In genomic region chr20:46018611-46019010, GRCh38 we compare ENCODE assay signal across 19 cellular contexts. TPM values are rescaled to one million over a fixed set of nuclear protein-coding genes. Genes with fewer than 3 reads are reported as not detected.
A peak's percentile ranks its signal among the peaks of the same experiment; 100 is the strongest.
DNase-seq lines count a peak whose midpoint lies in the region; ATAC-seq, FAIRE-seq and TF ChIP-seq lines count a peak whose summit lies in the region.
"Had no signal": no experiment of that assay in that cellular context is flagged by ENCODE, and none has a peak within 500 bp of the region (broad histone marks: within the 10 kb centered on the region; RNA-seq: fewer than 3 reads in every experiment).

No MANE protein-coding gene starts in this region.

- DNase-seq in HTR-8/SVneo (ENCODE audit: insufficient read length, low spot score) (no peak), K562 (ENCODE audit: extremely low read depth in 1 of 4, low spot score in 3 of 4) (no peak), SHP77 treated with DMSO at 0.1 percent for 48 hours (lab: John Stamatoyannopoulos, UW) (no peak), cardiac septum (ENCODE audit: low spot score) (no peak), Kasumi-1 (lab: John Stamatoyannopoulos, UW) (no peak)
- DNase-seq: CD4-positive, alpha-beta T cell; CD8-positive, alpha-beta memory T cell; DMS 273 treated with DMSO at 0.1 percent for 48 hours; DND-41; GOT3; HFFc6 had no signal

- no peaks in the 10 kb centered on the region for H3K9me3 ChIP-seq in K562 (replicated peaks; ENCODE audit: control insufficient read depth, insufficient read depth, low read depth, low read length)
- H3K9me3 ChIP-seq in neutrophil = no peaks in the 10 kb centered on the region
- H3K9me3 ChIP-seq: HAP-1 had no signal

- WGBS in K562 (ENCODE audit: insufficient coverage, low coverage, missing lambda C conversion rate) = 16% methylated on average over 6 of the region's 6 CpGs

- in situ Hi-C loops in K562 (cut with MboI) = no loop called here

- no peak overlapping the region for H3K9ac ChIP-seq in K562 (ENCODE audit: insufficient read depth in 1 of 2, low read depth in 2 of 2, low read length in 2 of 2)

- TF ChIP-seq POLR2A in K562 (conservative IDR thresholded peaks at IDR 0.05) = no peak

- intact Hi-C loops in K562 (cut with micrococcal nuclease) = no loop called here
- intact Hi-C loops in cardiac septum (cut with DNase I) = loop anchor here (10.0 kb wide), 1 partner anchor 156 kb away; no protein-coding TSS in a partner anchor

- 0 out of 5 replicates have a peak, but pooled peaks cover 0 to 2% of the 10 kb centered on the region in 2 experiments for H3K27me3 ChIP-seq in K562 (ENCODE audit: control insufficient read depth in 2 of 2, insufficient read depth in 2 of 2, low read length in 2 of 2)
- peaks cover 50% of the 10 kb centered on the region for H3K27me3 ChIP-seq in neutrophil

- H3K4me2 ChIP-seq in K562 (ENCODE audit: insufficient read depth, low read length) = no peak overlapping the region

- ATAC-seq in K562 = no peak

- H3K4me1 ChIP-seq in K562 (replicated peaks in 1 of 2; ENCODE audit: control insufficient read depth in 2 of 2, insufficient read depth in 2 of 2, low read length in 2 of 2) (peaks cover 14 to 32% of the 10 kb centered on the region in 2 experiments), neutrophil (ENCODE audit: control insufficient read depth in 1 of 2, insufficient read depth in 1 of 2, low read depth in 1 of 2, low read length in 1 of 2) (peaks cover 30 to 35% of the 10 kb centered on the region in 2 experiments)

- H3K27ac ChIP-seq in K562 (ENCODE audit: extremely low read depth, low read depth, low read length) (no peak overlapping the region), neutrophil (peak overlapping the region; percentile 54)

- H3K4me3 ChIP-seq in K562 (no peak overlapping the region), neutrophil (ENCODE audit: low read depth in 1 of 2, low read length in 1 of 2) (no peak overlapping the region)
- H3K4me3 ChIP-seq: HAP-1 had no signal

- H3K79me2 ChIP-seq in K562 (ENCODE audit: control insufficient read depth, insufficient read depth, low read length) = no peaks in the 10 kb centered on the region

- H3K9me1 ChIP-seq in K562 (ENCODE audit: control insufficient read depth, insufficient read depth, low read length) = no peaks in the 10 kb centered on the region

- POLR2A ChIA-PET in K562 (lab: Yijun Ruan, JAX) = interaction anchor here (0.5 to 0.6 kb wide), 2 partner anchors 54 to 239 kb away, joined by 3 to 4 read pairs; no protein-coding TSS in a partner anchor

- no peak for TF ChIP-seq CTCF in K562 (IDR thresholded peaks at IDR 0.05 in 2 of 3, conservative IDR thresholded peaks at IDR 0.05 in 1 of 3; ENCODE audit: insufficient read depth in 2 of 3, low read depth in 1 of 3, low read length in 3 of 3)
- no peak for TF ChIP-seq CTCF in neutrophil (IDR thresholded peaks at IDR 0.05)

- no peak for TF ChIP-seq RAD21 in K562 (CRISPR knock-in tag; conservative IDR thresholded peaks at IDR 0.05 in 1 of 2, IDR thresholded peaks at IDR 0.05 in 1 of 2)

- 0 out of 2 replicates have a peak overlapping the region, but pooled peaks have one; percentile 14 for H2AFZ ChIP-seq in K562 (ENCODE audit: low read depth, low read length)

- peak; percentile 42 for FAIRE-seq in HTR-8/SVneo (lab: Jason Lieb, UNC)
- FAIRE-seq in K562 (lab: Jason Lieb, UNC) = no peak
- FAIRE-seq: D721Med, G401.6, GM12892, H54 had no signal

- TF ChIP-seq EP300 in K562 (IDR thresholded peaks at IDR 0.05; ENCODE audit: low read length) = no peak

- BruUV-seq in K562 (replicated peaks; lab: Mats Ljungman, UMichigan) = no TSS peak

- CTCF ChIA-PET in K562 (lab: Yijun Ruan, JAX; ENCODE audit: low intra/inter-chr PET ratio) = interaction anchor here (0.6 kb wide), 1 partner anchor 156 kb away, joined by 3 read pairs; no protein-coding TSS in a partner anchor

- H3K36me3 ChIP-seq in K562 (ENCODE audit: control insufficient read depth, insufficient read depth, low read length) (no peaks in the 10 kb centered on the region), neutrophil (peaks cover 42% of the 10 kb centered on the region)
- H3K36me3 ChIP-seq: HAP-1 had no signal

- H4K20me1 ChIP-seq in K562 (replicated peaks; ENCODE audit: control insufficient read depth, insufficient read depth, low read length) = no peaks in the 10 kb centered on the region

TF ChIP-seq in K562, 482 proteins besides CTCF, POLR2A, EP300 and RAD21 (continues in another document):
- TF ChIP-seq ZNF444 (CRISPR knock-in tag; IDR thresholded peaks at IDR 0.05) = no peak
- no peak for TF ChIP-seq PTRF (tag; IDR thresholded peaks at IDR 0.05)
- TF ChIP-seq FIP1L1 (IDR thresholded peaks at IDR 0.05; ENCODE audit: low read depth, low read length, poor library complexity, severe bottlenecking) = no peak
- no peak for TF ChIP-seq ATF7 (IDR thresholded peaks at IDR 0.05)
- TF ChIP-seq CBFA2T3 (IDR thresholded peaks at IDR 0.05) = no peak
- TF ChIP-seq HINFP (tag; conservative IDR thresholded peaks at IDR 0.05; ENCODE audit: low read depth) = no peak

RNA-seq across cellular contexts. Expression of gene MMP9, which starts 9.9 kb away (rescaled TPM):
- total RNA-seq in K562 (2011; cell fraction: chromatin; rRNA removed; ENCODE audit: low replicate concordance) = not detected in 2 replicates
- total RNA-seq in K562 (2011; cell fraction: nucleolus; rRNA removed) = not detected in 2 replicates
- not detected in 2 replicates for total RNA-seq in K562 (2011; cell fraction: nucleoplasm; rRNA removed)
- total RNA-seq in K562 (2014; rRNA removed) (0.04 TPM in 1 of 2 replicates, not detected in the other), K562 (2014; rRNA removed; fragmentation: Illumina TruSeq; extraction: Trizol) (not detected in 2 replicates), K562 (2015; rRNA removed; fragmentation: Illumina TruSeq; extraction: Trizol) (not detected in 2 replicates), K562 (2021) (not detected in 2 replicates), cardiac septum (2.4 TPM)
- polyA plus RNA-seq in K562 (2011; rRNA removed) (not detected in 2 replicates), K562 (2014; fragmentation: Illumina TruSeq; extraction: Trizol) (not detected in 2 replicates), K562 (2014; fragmentation: Nextera tagmentation; extraction: Ambion mirVana) (not detected), K562 (2014; rRNA removed) (0.07 TPM in 1 of 2 replicates, not detected in the other)
- 0.03 TPM in 1 of 2 replicates, not detected in the other for polyA plus RNA-seq in K562 (2011; cell fraction: cytosol; rRNA removed)
- not detected in 2 replicates for polyA plus RNA-seq in K562 (2011; cell fraction: nucleus; rRNA removed)
- 0.04 TPM in 1 of 2 replicates, not detected in the other for polyA plus RNA-seq in K562 (2012)
- not detected in 2 replicates for polyA minus RNA-seq in K562 (2011; rRNA and poly(A)+ RNA removed)
- not detected in 2 replicates for polyA minus RNA-seq in K562 (2011; cell fraction: cytosol; rRNA and poly(A)+ RNA removed)
- not detected in 2 replicates for polyA minus RNA-seq in K562 (2011; cell fraction: nucleus; rRNA and poly(A)+ RNA removed)
- total RNA-seq: HFFc6 had no signal
- polyA plus RNA-seq: BJ; CD8-positive, alpha-beta memory T cell had no signal

RNA-seq across cellular contexts. Expression of gene SLC12A5, which starts 10.4 kb away (rescaled TPM):
- total RNA-seq in K562 (2011; cell fraction: chromatin; rRNA removed; ENCODE audit: low replicate concordance) = 1.3 and 3.1 TPM in 2 replicates
- 1.4 and 2.2 TPM in 2 replicates for total RNA-seq in K562 (2011; cell fraction: nucleolus; rRNA removed)
- 1.5 and 3.8 TPM in 2 replicates for total RNA-seq in K562 (2011; cell fraction: nucleoplasm; rRNA removed)
- 2.2 and 2.4 TPM in 2 replicates for total RNA-seq in K562 (2014; rRNA removed)
- total RNA-seq in K562 (2014; rRNA removed; fragmentation: Illumina TruSeq; extraction: Trizol) = 0.36 and 1.4 TPM in 2 replicates
- 1.2 and 4.1 TPM in 2 replicates for total RNA-seq in K562 (2015; rRNA removed; fragmentation: Illumina TruSeq; extraction: Trizol)
- 5.3 and 6.2 TPM in 2 replicates for total RNA-seq in K562 (2021)
- polyA plus RNA-seq in K562 (2011; rRNA removed) = 1.8 and 3.0 TPM in 2 replicates
- 3.9 and 11.1 TPM in 2 replicates for polyA plus RNA-seq in K562 (2011; cell fraction: cytosol; rRNA removed)
- polyA plus RNA-seq in K562 (2011; cell fraction: nucleus; rRNA removed) = 3.3 and 4.6 TPM in 2 replicates
- 10.0 and 16.1 TPM in 2 replicates for polyA plus RNA-seq in K562 (2012)
- polyA plus RNA-seq in K562 (2014; fragmentation: Illumina TruSeq; extraction: Trizol) = 6.2 and 6.7 TPM in 2 replicates
- 1 to 10 TPM in 1 of 2 experiments, under 1 TPM in 1; 0.71 to 2.1 TPM for polyA plus RNA-seq in K562 (2014; fragmentation: Nextera tagmentation; extraction: Ambion mirVana)
- polyA plus RNA-seq in K562 (2014; rRNA removed) = 7.5 and 8.5 TPM in 2 replicates
- 0.66 TPM in 1 of 2 replicates, not detected in the other for polyA minus RNA-seq in K562 (2011; rRNA and poly(A)+ RNA removed)
- 3.9 TPM in 1 of 2 replicates, not detected in the other for polyA minus RNA-seq in K562 (2011; cell fraction: cytosol; rRNA and poly(A)+ RNA removed)
- 0.40 and 0.44 TPM in 2 replicates for polyA minus RNA-seq in K562 (2011; cell fraction: nucleus; rRNA and poly(A)+ RNA removed)
- total RNA-seq in cardiac septum = 0.73 TPM
- total RNA-seq: CD8-positive, alpha-beta memory T cell had no signal
- polyA plus RNA-seq: CD14-positive monocyte; CD8-positive, alpha-beta memory T cell had no signal

RNA-seq across cellular contexts. Expression of gene ZNF335, which starts 46.6 kb away (rescaled TPM):
- total RNA-seq in K562 (2011; cell fraction: chromatin; rRNA removed; ENCODE audit: low replicate concordance) = 44.9 and 117 TPM in 2 replicates
- 57.4 and 66.4 TPM in 2 replicates for total RNA-seq in K562 (2011; cell fraction: nucleolus; rRNA removed)
- 50.4 and 55.9 TPM in 2 replicates for total RNA-seq in K562 (2011; cell fraction: nucleoplasm; rRNA removed)
- 11.6 and 14.0 TPM in 2 replicates for total RNA-seq in K562 (2014; rRNA removed)
- total RNA-seq in K562 (2014; rRNA removed; fragmentation: Illumina TruSeq; extraction: Trizol) = 3.3 and 4.3 TPM in 2 replicates
- total RNA-seq in K562 (2015; rRNA removed; fragmentation: Illumina TruSeq; extraction: Trizol) = 7.6 and 7.7 TPM in 2 replicates
- 13.8 and 16.0 TPM in 2 replicates for total RNA-seq in K562 (2021)
- 4.8 and 9.5 TPM in 2 replicates for polyA plus RNA-seq in K562 (2011; rRNA removed)
- polyA plus RNA-seq in K562 (2011; cell fraction: cytosol; rRNA removed) = 5.6 and 9.3 TPM in 2 replicates
- polyA plus RNA-seq in K562 (2011; cell fraction: nucleus; rRNA removed) = 35.4 and 61.3 TPM in 2 replicates
- polyA plus RNA-seq in K562 (2012) = 8.2 and 13.0 TPM in 2 replicates
- 9.0 and 12.6 TPM in 2 replicates for polyA plus RNA-seq in K562 (2014; fragmentation: Illumina TruSeq; extraction: Trizol)
- under 1 TPM; 0.39 to 0.50 TPM for polyA plus RNA-seq in K562 (2014; fragmentation: Nextera tagmentation; extraction: Ambion mirVana)
- 10.4 and 13.2 TPM in 2 replicates for polyA plus RNA-seq in K562 (2014; rRNA removed)
- polyA minus RNA-seq in K562 (2011; rRNA and poly(A)+ RNA removed) = 8.5 and 9.4 TPM in 2 replicates
- polyA minus RNA-seq in K562 (2011; cell fraction: cytosol; rRNA and poly(A)+ RNA removed) = 6.1 and 7.8 TPM in 2 replicates
- 23.6 and 24.7 TPM in 2 replicates for polyA minus RNA-seq in K562 (2011; cell fraction: nucleus; rRNA and poly(A)+ RNA removed)
- total RNA-seq in cardiac septum = 8.5 TPM
